Comparison of ENCODE assay signal across 8 cellular contexts in the genomic region with DNA sequence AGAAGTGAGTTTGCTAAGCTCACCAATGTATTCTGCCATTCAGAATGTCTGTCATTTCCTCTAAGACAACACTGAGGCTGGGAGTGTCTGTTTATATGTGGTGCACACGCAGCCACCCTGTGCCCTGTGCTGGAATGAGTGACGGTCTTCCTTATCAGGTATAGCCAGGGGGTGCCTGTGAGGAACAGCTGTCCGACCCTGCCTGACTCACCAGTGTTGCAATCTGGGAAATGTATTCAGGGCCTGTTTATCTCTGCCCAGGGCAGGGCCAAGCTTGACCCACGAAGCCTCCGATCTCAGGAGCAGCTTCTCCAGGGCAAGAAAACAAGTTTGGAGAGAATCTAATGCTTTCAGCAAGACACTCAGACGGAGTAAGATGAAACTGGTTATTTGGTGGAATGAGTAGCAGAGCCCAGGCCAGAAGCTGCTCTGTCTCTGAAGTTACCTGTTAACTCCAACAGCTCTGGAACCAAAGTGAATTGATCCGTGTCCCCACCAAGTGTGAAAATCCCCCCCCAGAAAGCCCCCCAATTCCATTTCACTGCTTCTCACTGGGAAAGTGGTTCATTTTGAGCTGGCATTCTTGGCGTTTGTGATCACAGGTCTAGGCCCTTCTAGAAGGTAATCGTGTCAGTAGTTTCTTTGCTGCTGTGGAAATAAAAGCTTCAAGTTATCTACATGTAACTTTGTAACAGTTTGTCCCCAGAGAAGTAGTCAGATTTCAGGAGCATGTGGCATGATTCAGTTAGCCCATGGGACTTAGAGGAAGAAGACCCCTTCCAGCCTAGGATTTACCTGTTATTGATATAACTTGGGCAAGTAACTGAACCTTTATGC. TPM values are rescaled to one million over a fixed set of nuclear protein-coding genes. Genes with fewer than 3 reads are reported as not detected.
A peak's percentile ranks its signal among the peaks of the same experiment; 100 is the strongest.
DNase-seq lines count a peak whose midpoint lies in the region; ATAC-seq and TF ChIP-seq lines count a peak whose summit lies in the region.

No MANE protein-coding gene starts in this region.

- no peaks in the 10 kb centered on the region for H3K79me2 ChIP-seq in SK-N-SH (ENCODE audit: insufficient read depth)

- no peaks in the 10 kb centered on the region for H3K27me3 ChIP-seq in SK-N-SH (ENCODE audit: insufficient read depth)
- H3K27me3 ChIP-seq in cardiac muscle cell, result no peaks in the 10 kb centered on the region
- H3K27me3 ChIP-seq in gastrocnemius medialis, result no peaks in the 10 kb centered on the region

- TF ChIP-seq CTCF in HFFc6 (IDR thresholded peaks at IDR 0.05) (no peak), SK-N-SH (IDR thresholded peaks at IDR 0.05) (no peak), cardiac muscle cell (IDR thresholded peaks at IDR 0.05; ENCODE audit: low read depth, low read length) (no peak), gastrocnemius medialis (IDR thresholded peaks at IDR 0.05 in 4 of 5, conservative IDR thresholded peaks at IDR 0.05 in 1 of 5) (no peak)

- H3F3A ChIP-seq in SK-N-SH (replicated peaks; ENCODE audit: insufficient read depth), result peaks cover 20% of the 10 kb centered on the region

- POLR2A ChIA-PET in SK-N-SH (lab: Yijun Ruan, JAX), result interaction anchor here (1.2 kb wide), 1 partner anchor 10 kb away, joined by 3 read pairs; no protein-coding TSS in a partner anchor

- TF ChIP-seq POLR2A in gastrocnemius medialis (IDR thresholded peaks at IDR 0.05), result peak in 1 of 2 donors; percentile 67

- peak; percentile 94 to 100 for ATAC-seq in gastrocnemius medialis
- ATAC-seq in HG03108 (IDR thresholded peaks at IDR 0.05; ENCODE audit: unreplicated experiment), result no peak

- CTCF ChIA-PET in SK-N-SH (lab: Yijun Ruan, JAX), result interaction anchor here (0.5 to 3.8 kb wide), 10 partner anchors 8 to 298 kb away, joined by 3 to 19 read pairs (median 4); no protein-coding TSS in a partner anchor

- peak overlapping the region; percentile 90 for H3K27ac Mint-ChIP-seq in HFFc6

- H3K4me3 Mint-ChIP-seq in HFFc6, result peak overlapping the region; percentile 29

- H3K4me3 ChIP-seq in SK-N-SH (ENCODE audit: low read depth in 2 of 2, low read length in 1 of 2) (no peak overlapping the region), cardiac muscle cell (no peak overlapping the region), gastrocnemius medialis (no peak overlapping the region)

- DNase-seq in HFFc6 (peak; percentile 56), SK-N-SH (peak; percentile 79), cardiac muscle cell (ENCODE audit: low read depth in 1 of 2, low spot score in 1 of 2) (peak; percentile 45 to 81), gastrocnemius medialis (peak; percentile 82 to 88), DMS153 treated with DMSO at 0.1 percent for 48 hours (lab: John Stamatoyannopoulos, UW; ENCODE audit: unreplicated experiment) (no peak), GM19240 (ENCODE audit: insufficient read length, low spot score) (no peak)
- no peak for DNase-seq in activated CD4-positive, CD25-positive, alpha-beta regulatory T cell treated with anti-CD3 and anti-CD28 coated beads, Interleukin-2, amount 50 U/mL, for 72 hours

- no peaks in the 10 kb centered on the region for H3K9me3 ChIP-seq in SK-N-SH
- no peaks in the 10 kb centered on the region for H3K9me3 ChIP-seq in cardiac muscle cell (ENCODE audit: low read depth)
- H3K9me3 ChIP-seq in gastrocnemius medialis, result no peaks in the 10 kb centered on the region

- peak overlapping the region in 1 of 2 experiments; percentile 3; a peak in 1 of 4 replicates for H3K27ac ChIP-seq in SK-N-SH (ENCODE audit: low read depth in 2 of 2, low read length in 1 of 2)
- H3K27ac ChIP-seq in cardiac muscle cell, result peak overlapping the region; percentile 86
- peak overlapping the region; percentile 83 to 92 (median 84) for H3K27ac ChIP-seq in gastrocnemius medialis

- no peaks in the 10 kb centered on the region for H3K36me3 ChIP-seq in SK-N-SH (replicated peaks in 1 of 2; ENCODE audit: control insufficient read depth in 1 of 2, insufficient read depth in 2 of 2, low read length in 1 of 2)
- no peaks in the 10 kb centered on the region for H3K36me3 ChIP-seq in cardiac muscle cell
- no peaks in the 10 kb centered on the region for H3K36me3 ChIP-seq in gastrocnemius medialis

- no peaks in the 10 kb centered on the region; the same call in 1 of the 2 replicates for H3K27me3 Mint-ChIP-seq in HFFc6 (ENCODE audit: insufficient read depth)

- H2AFZ ChIP-seq in SK-N-SH (ENCODE audit: low read depth), result peak overlapping the region; percentile 67

- no peaks in the 10 kb centered on the region for H3K9me2 ChIP-seq in SK-N-SH

- intact Hi-C loops in gastrocnemius medialis (cut with DNase I; ENCODE audit: low total_unique reads), result no loop called here

- 0 out of 2 replicates have a peak overlapping the region, but pooled peaks have one; percentile 9 for H3K9ac ChIP-seq in SK-N-SH

- H3K4me1 Mint-ChIP-seq in HFFc6 (ENCODE audit: low read depth), result peaks cover 30% of the 10 kb centered on the region

- no peak for TF ChIP-seq EP300 in SK-N-SH (IDR thresholded peaks at IDR 0.05; ENCODE audit: borderline replicate concordance in 1 of 2, low read depth in 1 of 2, low read length in 1 of 2)

- H3K4me1 ChIP-seq in SK-N-SH (ENCODE audit: control insufficient read depth in 1 of 2, insufficient read depth in 2 of 2, low read depth in 1 of 2, low read length in 1 of 2), result peaks cover 7 to 9% of the 10 kb centered on the region in 2 experiments; a peak in 2 of 4 replicates
- peaks cover 12% of the 10 kb centered on the region for H3K4me1 ChIP-seq in cardiac muscle cell (ENCODE audit: low read depth)
- peaks cover 7 to 15% of the 10 kb centered on the region in 2 donors for H3K4me1 ChIP-seq in gastrocnemius medialis

- no peak overlapping the region for H3K4me2 ChIP-seq in SK-N-SH

- TF ChIP-seq RAD21 in SK-N-SH (IDR thresholded peaks at IDR 0.05; ENCODE audit: low read length), result 0 out of 2 replicates have a peak, but pooled peaks have one; percentile 9

- H3K9me3 Mint-ChIP-seq in HFFc6, result no peaks in the 10 kb centered on the region

- in situ Hi-C loops in gastrocnemius medialis (cut with MboI; ENCODE audit: low sequenced_read_pairs in 4 of 4), result no loop called here

- no peaks in the 10 kb centered on the region for H4K20me1 ChIP-seq in SK-N-SH (ENCODE audit: insufficient read depth)

- H3K36me3 Mint-ChIP-seq in HFFc6 (ENCODE audit: low read depth), result no peaks in the 10 kb centered on the region

- 62% methylated on average over 9 of the region's 9 CpGs for WGBS in SK-N-SH (ENCODE audit: low lambda C conversion rate)

TF ChIP-seq in SK-N-SH, 30 proteins besides CTCF, POLR2A, EP300 and RAD21:
- TF ChIP-seq TCF12 (IDR thresholded peaks at IDR 0.05), result peak; percentile 59
- peak; percentile 30; the same call in 1 of the 2 replicates for TF ChIP-seq FOSL2 (IDR thresholded peaks at IDR 0.05; ENCODE audit: borderline replicate concordance, low read depth)
- TF ChIP-seq MEF2A (IDR thresholded peaks at IDR 0.05; ENCODE audit: borderline replicate concordance, low read depth), result no peak
- TF ChIP-seq FOXJ3 (CRISPR knock-in tag; IDR thresholded peaks at IDR 0.05), result 0 out of 2 replicates have a peak, but pooled peaks have one; percentile 23
- no peak for TF ChIP-seq GABPA (IDR thresholded peaks at IDR 0.05; ENCODE audit: low read depth)
- TF ChIP-seq TEAD4 (IDR thresholded peaks at IDR 0.05; ENCODE audit: borderline replicate concordance, insufficient read depth), result no peak
- TF ChIP-seq, protein P1, sequence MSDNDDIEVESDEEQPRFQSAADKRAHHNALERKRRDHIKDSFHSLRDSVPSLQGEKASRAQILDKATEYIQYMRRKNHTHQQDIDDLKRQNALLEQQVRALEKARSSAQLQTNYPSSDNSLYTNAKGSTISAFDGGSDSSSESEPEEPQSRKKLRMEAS (IDR thresholded peaks at IDR 0.05; ENCODE audit: low read depth), result peak; percentile 43; the same call in 1 of the 2 replicates
- TF ChIP-seq, protein P2, sequence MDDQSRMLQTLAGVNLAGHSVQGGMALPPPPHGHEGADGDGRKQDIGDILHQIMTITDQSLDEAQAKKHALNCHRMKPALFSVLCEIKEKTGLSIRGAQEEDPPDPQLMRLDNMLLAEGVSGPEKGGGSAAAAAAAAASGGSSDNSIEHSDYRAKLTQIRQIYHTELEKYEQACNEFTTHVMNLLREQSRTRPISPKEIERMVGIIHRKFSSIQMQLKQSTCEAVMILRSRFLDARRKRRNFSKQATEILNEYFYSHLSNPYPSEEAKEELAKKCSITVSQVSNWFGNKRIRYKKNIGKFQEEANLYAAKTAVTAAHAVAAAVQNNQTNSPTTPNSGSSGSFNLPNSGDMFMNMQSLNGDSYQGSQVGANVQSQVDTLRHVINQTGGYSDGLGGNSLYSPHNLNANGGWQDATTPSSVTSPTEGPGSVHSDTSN (IDR thresholded peaks at IDR 0.05), result peak; percentile 63
- TF ChIP-seq GATA2 (CRISPR knock-in tag; IDR thresholded peaks at IDR 0.05), result peak; percentile 69
TF ChIP-seq in SK-N-SH: peak in this region for 6.

RNA-seq across cellular contexts. Expression of gene UBE2H, which starts 6.1 kb away (rescaled TPM):
- 100 to 1,000 TPM in 4 of 6 experiments, 10 to 100 TPM in 2; 89.7 to 108 (median 105) TPM for total RNA-seq in HFFc6 (2021; fragmentation: NEBNext Ultra II Directional; extraction: Animal tissue kit (Norgen Biotek cat#: 25700))
- polyA plus RNA-seq in SK-N-SH (2012; rRNA removed) (129 and 162 TPM in 2 replicates), cardiac muscle cell (140 and 178 TPM in 2 replicates)
- 170 and 186 TPM in 2 replicates for polyA plus RNA-seq in SK-N-SH (2012; cell fraction: cytosol; rRNA removed)
- polyA plus RNA-seq in SK-N-SH (2012; cell fraction: nucleus; rRNA removed), result 118 and 177 TPM in 2 replicates
- total RNA-seq in cardiac muscle cell (172 and 409 TPM in 2 replicates), gastrocnemius medialis (100 to 1,000 TPM in 2 of 4 donors, 10 to 100 TPM in 2; 82.7 to 162 (median 103) TPM)

Comparison
In these comparisons a context has a peak if more than half of its experiments do, and no peak if none do; other contexts are left out.
1. DNase-seq: peak in HFFc6 (single experiment), SK-N-SH (single experiment), cardiac muscle cell (2 of 2) and gastrocnemius medialis (2 of 2); none in DMS153 treated with DMSO at 0.1 percent for 48 hours (single experiment), GM19240 (single experiment) and activated CD4-positive, CD25-positive, alpha-beta regulatory T cell treated with anti-CD3 and anti-CD28 coated beads, Interleukin-2, amount 50 U/mL, for 72 hours (single experiment).